Comparison of ENCODE assay signal across 8 cellular contexts in genomic region chr19:43525836-43526771, GRCh38. TPM values are rescaled to one million over a fixed set of nuclear protein-coding genes. Genes with fewer than 3 reads are reported as not detected.
DNase-seq lines count a peak whose midpoint lies in the region; ATAC-seq, FAIRE-seq and TF ChIP-seq lines count a peak whose summit lies in the region.

No MANE protein-coding gene starts in this region.

- RAD21 ChIA-PET in GM12878 (lab: Charles Lee; ENCODE audit: unreplicated experiment) = interaction anchor here (1.0 to 3.5 kb wide), 3 partner anchors 10 to 79 kb away, joined by 3 to 29 read pairs (median 23); partner anchors contain the start of genes IRGQ and ZNF576

- WGBS in GM12878 (ENCODE audit: insufficient coverage, insufficient replicate concordance, low lambda C conversion rate, missing lambda C conversion rate) = 3% methylated on average over 25 of the region's 26 CpGs

- no peaks in the 10 kb centered on the region for H3K27me3 ChIP-seq in CD4-positive, alpha-beta T cell (ENCODE audit: control insufficient read depth, insufficient read depth, low read length)
- no peaks in the 10 kb centered on the region for H3K27me3 ChIP-seq in Loucy (ENCODE audit: insufficient read depth, low read length, poor library complexity, severe bottlenecking)
- no peaks in the 10 kb centered on the region for H3K27me3 ChIP-seq in GM12878 (replicated peaks in 1 of 2; ENCODE audit: control insufficient read depth in 2 of 2, insufficient read depth in 2 of 2, low read length in 1 of 2)
- H3K27me3 ChIP-seq in kidney epithelial cell (ENCODE audit: control insufficient read depth, insufficient read depth, low read length) = no peaks in the 10 kb centered on the region

- H3K4me3 Mint-ChIP-seq in CD4-positive, alpha-beta T cell = peak overlapping the region; percentile 77

- H3K4me1 ChIP-seq in Loucy (ENCODE audit: insufficient read depth, low read length, poor library complexity, severe bottlenecking) (peaks cover 6% of the 10 kb centered on the region), GM12878 (ENCODE audit: control insufficient read depth, insufficient read depth, low read length) (peaks cover 3% of the 10 kb centered on the region; the same call in 1 of the 2 replicates)

- CTCF ChIA-PET in CD4-positive, alpha-beta T cell (lab: Charles Lee) = interaction anchor here (1.5 to 3.1 kb wide), 4 partner anchors 9 to 79 kb away, joined by 3 to 23 read pairs (median 13); partner anchors contain the start of genes IRGQ and ZNF576
- CTCF ChIA-PET in GM12878 (lab: Yijun Ruan, JAX) = interaction anchor here (0.6 to 9.3 kb wide), 7 partner anchors 11 to 80 kb away, joined by 3 to 393 read pairs (median 5); partner anchors contain the start of genes IRGQ, PHLDB3 and ZNF576

- no peak for TF ChIP-seq CTCF in CD4-positive, alpha-beta T cell (IDR thresholded peaks at IDR 0.05)
- TF ChIP-seq CTCF in Loucy (conservative IDR thresholded peaks at IDR 0.05; ENCODE audit: low read length) = no peak
- TF ChIP-seq CTCF in GM12878 (IDR thresholded peaks at IDR 0.05 in 2 of 3, conservative IDR thresholded peaks at IDR 0.05 in 1 of 3; ENCODE audit: control insufficient read depth in 2 of 3, extremely low read depth in 1 of 3, insufficient read depth in 1 of 3, low read depth in 3 of 3, low read length in 3 of 3) = no peak
- no peak for TF ChIP-seq CTCF in kidney epithelial cell (IDR thresholded peaks at IDR 0.05; ENCODE audit: insufficient read depth, low read length, poor library complexity, severe bottlenecking)
- no peak for TF ChIP-seq CTCF in GM20000 (IDR thresholded peaks at IDR 0.05; ENCODE audit: extremely low read depth, missing control alignments)

- no peaks in the 10 kb centered on the region for H3K9me3 ChIP-seq in CD4-positive, alpha-beta T cell (ENCODE audit: control insufficient read depth, low read length)
- no peaks in the 10 kb centered on the region for H3K9me3 ChIP-seq in Loucy (ENCODE audit: insufficient read depth, low read depth, low read length)
- no peaks in the 10 kb centered on the region for H3K9me3 ChIP-seq in GM12878 (replicated peaks; ENCODE audit: control insufficient read depth, insufficient read depth, low read length)

- no peaks in the 10 kb centered on the region for H3K27me3 Mint-ChIP-seq in CD4-positive, alpha-beta T cell

- intact Hi-C loops in CD4-positive, alpha-beta T cell (cut with DNase I, micrococcal nuclease) = loop anchor here (2.0 to 5.0 kb wide), 2 partner anchors 36 to 71 kb away; partner anchors contain the start of genes IRGQ (in 1 of the 2) and ZNF576 (in 1 of the 2)
- intact Hi-C loops in GM12878 (cut with micrococcal nuclease; ENCODE audit: unreplicated experiment) = no loop called here

- SMC1A ChIA-PET in GM12878 (lab: Charles Lee; ENCODE audit: uncharacterized antibody, unreplicated experiment) = interaction anchor here (0.8 to 3.4 kb wide), 8 partner anchors 10 to 253 kb away, joined by 3 to 22 read pairs (median 6); partner anchors contain the start of genes IRGQ, PHLDB3 and ZNF576

- BruUV-seq in GM12878 (replicated peaks; lab: Mats Ljungman, UMichigan) = TSS peak; percentile 51

- TF ChIP-seq EP300 in GM12878 (IDR thresholded peaks at IDR 0.05; ENCODE audit: borderline replicate concordance in 1 of 2, control insufficient read depth in 1 of 2, low read depth in 2 of 2, low read length in 2 of 2) = no peak

- H3K4me1 Mint-ChIP-seq in CD4-positive, alpha-beta T cell (ENCODE audit: low read depth) = peaks cover 28% of the 10 kb centered on the region

- peaks cover 14% of the 10 kb centered on the region for H4K20me1 ChIP-seq in Loucy (ENCODE audit: insufficient read depth, low read length, poor library complexity, severe bottlenecking)
- no peaks in the 10 kb centered on the region for H4K20me1 ChIP-seq in GM12878 (ENCODE audit: control insufficient read depth, insufficient read depth)

- in situ Hi-C loops in GM12878 (cut with MboI) = no loop called here

- H3K4me3 ChIP-seq in Loucy (ENCODE audit: low read length, poor library complexity, severe bottlenecking) (peak overlapping the region; percentile 91), GM12878 (peak overlapping the region; percentile 91), kidney epithelial cell (ENCODE audit: low read depth, low read length) (peak overlapping the region; percentile 91)

- H3K36me3 ChIP-seq in Loucy (ENCODE audit: insufficient read depth, low read length) (no peaks in the 10 kb centered on the region), GM12878 (ENCODE audit: control insufficient read depth in 2 of 2, insufficient read depth in 2 of 2, low read length in 1 of 2) (no peaks in the 10 kb centered on the region), kidney epithelial cell (ENCODE audit: control insufficient read depth, insufficient read depth, low read length) (no peaks in the 10 kb centered on the region)

- H3K4me2 ChIP-seq in Loucy (ENCODE audit: low read depth, low read length, poor library complexity, severe bottlenecking) (peak overlapping the region; percentile 86), GM12878 (ENCODE audit: control insufficient read depth, insufficient read depth) (peak overlapping the region; percentile 85)

- H3K27ac ChIP-seq in CD4-positive, alpha-beta T cell (ENCODE audit: low read depth, low read length) = peak overlapping the region; percentile 66
- peak overlapping the region; percentile 65 for H3K27ac ChIP-seq in GM12878 (ENCODE audit: control insufficient read depth, insufficient read depth)

- H3K9me2 ChIP-seq in Loucy (replicated peaks; ENCODE audit: low read depth, low read length) = no peaks in the 10 kb centered on the region

- TF ChIP-seq RAD21 in GM12878 (IDR thresholded peaks at IDR 0.05; ENCODE audit: insufficient read depth, low read depth, low read length) = no peak

- H3K9me3 Mint-ChIP-seq in CD4-positive, alpha-beta T cell = no peaks in the 10 kb centered on the region

- peak overlapping the region; percentile 87 for H3K9ac ChIP-seq in Loucy (ENCODE audit: low read depth, low read length, poor library complexity, severe bottlenecking)
- peak overlapping the region; percentile 55 for H3K9ac ChIP-seq in GM12878 (ENCODE audit: control insufficient read depth, insufficient read depth, low read length)

- POLR2A ChIA-PET in CD4-positive, alpha-beta T cell (lab: Charles Lee) = interaction anchor here (1.2 to 3.0 kb wide), 7 partner anchors 7 to 87 kb away, joined by 4 to 21 read pairs (median 7); partner anchors contain the start of genes IRGQ, PHLDB3, ZNF575 and ZNF576
- POLR2A ChIA-PET in GM12878 (lab: Charles Lee) = interaction anchor here (1.4 to 2.9 kb wide), 5 partner anchors 10 to 142 kb away, joined by 5 to 13 read pairs (median 5); partner anchors contain the start of genes IRGQ, XRCC1 and ZNF576

- no peak for FAIRE-seq in GM12878 (lab: Jason Lieb, UNC)

- peak in 3 of 10 experiments; percentile 15 to 43 (median 27) for DNase-seq in CD4-positive, alpha-beta T cell
- no peak for DNase-seq in GM12878 (ENCODE audit: low read depth, low spot score)
- no peak for DNase-seq in kidney epithelial cell (ENCODE audit: low read depth)
- peak; percentile 36 for DNase-seq in stimulated activated CD4-positive, alpha-beta T cell treated with anti-CD3 and anti-CD28 coated beads, Interleukin-4, amount 100 ng/mL, for 1 hour
- no peak for DNase-seq in NCI-H146 treated with DMSO at 0.1 percent for 48 hours (lab: John Stamatoyannopoulos, UW; ENCODE audit: unreplicated experiment)
- no peak for DNase-seq in GM20000 (ENCODE audit: low spot score)

- H3K36me3 Mint-ChIP-seq in CD4-positive, alpha-beta T cell (ENCODE audit: low read depth) = peaks cover 4% of the 10 kb centered on the region

- peak overlapping the region; percentile 76 for H3K27ac Mint-ChIP-seq in CD4-positive, alpha-beta T cell

- no peak for TF ChIP-seq POLR2A in GM12878 (IDR thresholded peaks at IDR 0.05; ENCODE audit: low read depth, low read length)

- peak; percentile 34 for ATAC-seq in CD4-positive, alpha-beta T cell (ENCODE audit: poor library complexity)
- ATAC-seq in GM12878 (peak; percentile 50), HG02798 (IDR thresholded peaks at IDR 0.05; ENCODE audit: poor library complexity, unreplicated experiment) (no peak)

- H3K79me2 ChIP-seq in Loucy (ENCODE audit: insufficient read depth, low read length) = peaks cover 37% of the 10 kb centered on the region
- peaks cover 12% of the 10 kb centered on the region for H3K79me2 ChIP-seq in GM12878 (ENCODE audit: control insufficient read depth, insufficient read depth, low read length)

- no peaks in the 10 kb centered on the region for H3F3A ChIP-seq in Loucy (ENCODE audit: low read depth)

- no peak overlapping the region for H2AFZ ChIP-seq in Loucy (ENCODE audit: low read length)
- H2AFZ ChIP-seq in GM12878 (ENCODE audit: control insufficient read depth, low read depth, low read length) = peak overlapping the region; percentile 76

RNA-seq across cellular contexts. Expression of gene ETHE1, which starts 0.9 kb away (rescaled TPM):
- total RNA-seq in CD4-positive, alpha-beta T cell = 10 to 100 TPM; 20.2 to 21.7 TPM
- total RNA-seq in GM12878 (2013; cell fraction: nucleolus; rRNA removed) = 23.8 and 26.5 TPM in 2 replicates
- 102 and 103 TPM in 2 replicates for total RNA-seq in GM12878 (2014; rRNA removed)
- 39.6 and 45.0 TPM in 2 replicates for total RNA-seq in GM12878 (2014; rRNA removed; fragmentation: Illumina TruSeq; extraction: Trizol)
- total RNA-seq in GM12878 (2021) = 59.8 and 67.4 TPM in 2 replicates
- polyA plus RNA-seq in GM12878 (2011; ENCODE audit: low read depth) = 25.7 TPM
- polyA plus RNA-seq in GM12878 (2011; rRNA removed) = 98.4 and 155 TPM in 2 replicates
- 227 and 251 TPM in 2 replicates for polyA plus RNA-seq in GM12878 (2011; cell fraction: cytosol; rRNA removed)
- polyA plus RNA-seq in GM12878 (2011; cell fraction: nucleus; rRNA removed) = 190 and 327 TPM in 2 replicates
- 62.8 and 80.9 TPM in 2 replicates for polyA plus RNA-seq in GM12878 (2012)
- 46.4 and 53.8 TPM in 2 replicates for polyA plus RNA-seq in GM12878 (2014; fragmentation: Illumina TruSeq; extraction: Trizol)
- polyA plus RNA-seq in GM12878 (2014; fragmentation: Nextera tagmentation; extraction: Ambion mirVana) = 10 to 100 TPM; 22.1 to 40.7 TPM
- polyA plus RNA-seq in GM12878 (2014; rRNA removed) = 118 and 134 TPM in 2 replicates
- polyA plus RNA-seq in GM12878 (2016; fragmentation: Nextera tagmentation; extraction: Ambion mirVana) = 10 to 100 TPM; 50.0 to 51.5 TPM
- polyA minus RNA-seq in GM12878 (2011; rRNA and poly(A)+ RNA removed) = 158 and 168 TPM in 2 replicates
- 33.6 and 51.7 TPM in 2 replicates for polyA minus RNA-seq in GM12878 (2011; cell fraction: cytosol; rRNA and poly(A)+ RNA removed)
- polyA minus RNA-seq in GM12878 (2011; cell fraction: nucleus; rRNA and poly(A)+ RNA removed) = 44.9 and 61.4 TPM in 2 replicates
- total RNA-seq in kidney epithelial cell = 77.8 and 80.4 TPM in 2 replicates

RNA-seq across cellular contexts. Expression of gene ZNF575, which starts 6.9 kb away (rescaled TPM):
- 1 to 10 TPM; 2.6 to 2.7 TPM for total RNA-seq in CD4-positive, alpha-beta T cell
- 0.27 and 0.61 TPM in 2 replicates for total RNA-seq in GM12878 (2013; cell fraction: nucleolus; rRNA removed)
- total RNA-seq in GM12878 (2014; rRNA removed) (0.44 and 0.96 TPM in 2 replicates), GM12878 (2014; rRNA removed; fragmentation: Illumina TruSeq; extraction: Trizol) (0.23 and 0.36 TPM in 2 replicates), GM12878 (2021) (1.2 and 2.2 TPM in 2 replicates), kidney epithelial cell (not detected in 2 replicates)
- 0.28 TPM for polyA plus RNA-seq in GM12878 (2011; ENCODE audit: low read depth)
- polyA plus RNA-seq in GM12878 (2011; rRNA removed) (0.10 and 0.18 TPM in 2 replicates), GM12878 (2014; fragmentation: Illumina TruSeq; extraction: Trizol) (0.10 and 0.54 TPM in 2 replicates), GM12878 (2014; fragmentation: Nextera tagmentation; extraction: Ambion mirVana) (under 1 TPM; 0.23 to 0.35 TPM), GM12878 (2014; rRNA removed) (1.3 and 1.4 TPM in 2 replicates), GM12878 (2016; fragmentation: Nextera tagmentation; extraction: Ambion mirVana) (1 to 10 TPM; 1.6 to 2.8 TPM)
- polyA plus RNA-seq in GM12878 (2011; cell fraction: cytosol; rRNA removed) = 0.37 and 0.45 TPM in 2 replicates
- 1.3 and 1.4 TPM in 2 replicates for polyA plus RNA-seq in GM12878 (2011; cell fraction: nucleus; rRNA removed)
- polyA plus RNA-seq in GM12878 (2012) = 2.1 and 2.8 TPM in 2 replicates
- 0.22 and 0.57 TPM in 2 replicates for polyA minus RNA-seq in GM12878 (2011; rRNA and poly(A)+ RNA removed)
- 0.94 and 1.7 TPM in 2 replicates for polyA minus RNA-seq in GM12878 (2011; cell fraction: cytosol; rRNA and poly(A)+ RNA removed)
- 1.2 and 1.9 TPM in 2 replicates for polyA minus RNA-seq in GM12878 (2011; cell fraction: nucleus; rRNA and poly(A)+ RNA removed)

RNA-seq across cellular contexts. Expression of gene PHLDB3, which starts 21.6 kb away (rescaled TPM):
- 10 to 100 TPM; 75.1 to 77.4 TPM for total RNA-seq in CD4-positive, alpha-beta T cell
- total RNA-seq in GM12878 (2013; cell fraction: nucleolus; rRNA removed) = 20.4 and 22.4 TPM in 2 replicates
- total RNA-seq in GM12878 (2014; rRNA removed) (12.8 and 13.0 TPM in 2 replicates), GM12878 (2014; rRNA removed; fragmentation: Illumina TruSeq; extraction: Trizol) (2.4 and 3.6 TPM in 2 replicates), GM12878 (2021) (9.1 and 11.0 TPM in 2 replicates), kidney epithelial cell (15.8 and 23.0 TPM in 2 replicates)
- polyA plus RNA-seq in GM12878 (2011; ENCODE audit: low read depth) = 1.7 TPM
- polyA plus RNA-seq in GM12878 (2011; rRNA removed) (2.6 and 4.3 TPM in 2 replicates), GM12878 (2014; fragmentation: Illumina TruSeq; extraction: Trizol) (0.14 and 1.1 TPM in 2 replicates), GM12878 (2014; fragmentation: Nextera tagmentation; extraction: Ambion mirVana) (under 1 TPM; 0.13 to 0.16 TPM), GM12878 (2014; rRNA removed) (7.9 and 13.4 TPM in 2 replicates), GM12878 (2016; fragmentation: Nextera tagmentation; extraction: Ambion mirVana) (10 to 100 TPM in 1 of 2 experiments, 1 to 10 TPM in 1; 6.8 to 11.6 TPM)
- polyA plus RNA-seq in GM12878 (2011; cell fraction: cytosol; rRNA removed) = 4.6 and 7.6 TPM in 2 replicates
- 12.1 and 14.7 TPM in 2 replicates for polyA plus RNA-seq in GM12878 (2011; cell fraction: nucleus; rRNA removed)
- polyA plus RNA-seq in GM12878 (2012) = 7.5 and 9.2 TPM in 2 replicates
- 2.3 and 6.9 TPM in 2 replicates for polyA minus RNA-seq in GM12878 (2011; rRNA and poly(A)+ RNA removed)
- 2.8 and 3.5 TPM in 2 replicates for polyA minus RNA-seq in GM12878 (2011; cell fraction: cytosol; rRNA and poly(A)+ RNA removed)
- 8.0 and 10.7 TPM in 2 replicates for polyA minus RNA-seq in GM12878 (2011; cell fraction: nucleus; rRNA and poly(A)+ RNA removed)

RNA-seq across cellular contexts. Expression of gene XRCC1, which starts 49.2 kb away (rescaled TPM):
- 10 to 100 TPM; 25.1 to 26.2 TPM for total RNA-seq in CD4-positive, alpha-beta T cell
- total RNA-seq in GM12878 (2013; cell fraction: nucleolus; rRNA removed) = 22.9 and 26.0 TPM in 2 replicates
- total RNA-seq in GM12878 (2014; rRNA removed) = 39.3 and 40.1 TPM in 2 replicates
- 23.6 and 27.0 TPM in 2 replicates for total RNA-seq in GM12878 (2014; rRNA removed; fragmentation: Illumina TruSeq; extraction: Trizol)
- total RNA-seq in GM12878 (2021) = 30.0 and 34.8 TPM in 2 replicates
- 11.9 TPM for polyA plus RNA-seq in GM12878 (2011; ENCODE audit: low read depth)
- polyA plus RNA-seq in GM12878 (2011; rRNA removed) = 14.0 and 26.8 TPM in 2 replicates
- 37.5 and 45.0 TPM in 2 replicates for polyA plus RNA-seq in GM12878 (2011; cell fraction: cytosol; rRNA removed)
- 28.0 and 40.7 TPM in 2 replicates for polyA plus RNA-seq in GM12878 (2011; cell fraction: nucleus; rRNA removed)
- polyA plus RNA-seq in GM12878 (2012) = 28.6 and 29.5 TPM in 2 replicates
- polyA plus RNA-seq in GM12878 (2014; fragmentation: Illumina TruSeq; extraction: Trizol) = 16.7 and 32.6 TPM in 2 replicates
- polyA plus RNA-seq in GM12878 (2014; fragmentation: Nextera tagmentation; extraction: Ambion mirVana) = 1 to 10 TPM; 2.0 to 7.5 TPM
- 43.6 and 55.0 TPM in 2 replicates for polyA plus RNA-seq in GM12878 (2014; rRNA removed)
- polyA plus RNA-seq in GM12878 (2016; fragmentation: Nextera tagmentation; extraction: Ambion mirVana) = 10 to 100 TPM; 46.9 to 51.1 TPM
- 24.8 and 45.7 TPM in 2 replicates for polyA minus RNA-seq in GM12878 (2011; rRNA and poly(A)+ RNA removed)
- 20.3 and 26.1 TPM in 2 replicates for polyA minus RNA-seq in GM12878 (2011; cell fraction: cytosol; rRNA and poly(A)+ RNA removed)
- polyA minus RNA-seq in GM12878 (2011; cell fraction: nucleus; rRNA and poly(A)+ RNA removed) = 18.6 and 30.2 TPM in 2 replicates
- total RNA-seq in kidney epithelial cell = 32.9 and 38.1 TPM in 2 replicates

RNA-seq across cellular contexts. Expression of gene PINLYP, which starts 49.5 kb away (rescaled TPM):
- not detected for total RNA-seq in CD4-positive, alpha-beta T cell
- 0.54 and 1.9 TPM in 2 replicates for total RNA-seq in GM12878 (2013; cell fraction: nucleolus; rRNA removed)
- total RNA-seq in GM12878 (2014; rRNA removed) (5.0 and 10.1 TPM in 2 replicates), GM12878 (2014; rRNA removed; fragmentation: Illumina TruSeq; extraction: Trizol) (5.9 and 6.3 TPM in 2 replicates), GM12878 (2021) (6.4 and 6.9 TPM in 2 replicates), kidney epithelial cell (3.1 and 5.8 TPM in 2 replicates)
- polyA plus RNA-seq in GM12878 (2011; ENCODE audit: low read depth) = 20.1 TPM
- polyA plus RNA-seq in GM12878 (2011; rRNA removed) (0.65 and 1.0 TPM in 2 replicates), GM12878 (2014; fragmentation: Illumina TruSeq; extraction: Trizol) (12.8 and 13.7 TPM in 2 replicates), GM12878 (2014; fragmentation: Nextera tagmentation; extraction: Ambion mirVana) (10 to 100 TPM; 23.0 to 26.9 TPM), GM12878 (2014; rRNA removed) (12.2 and 12.7 TPM in 2 replicates), GM12878 (2016; fragmentation: Nextera tagmentation; extraction: Ambion mirVana) (10 to 100 TPM; 10.6 to 12.4 TPM)
- 1.3 and 1.4 TPM in 2 replicates for polyA plus RNA-seq in GM12878 (2011; cell fraction: cytosol; rRNA removed)
- 1.9 and 2.7 TPM in 2 replicates for polyA plus RNA-seq in GM12878 (2011; cell fraction: nucleus; rRNA removed)
- polyA plus RNA-seq in GM12878 (2012) = 10.7 and 10.8 TPM in 2 replicates
- 0.31 and 0.59 TPM in 2 replicates for polyA minus RNA-seq in GM12878 (2011; rRNA and poly(A)+ RNA removed)
- polyA minus RNA-seq in GM12878 (2011; cell fraction: cytosol; rRNA and poly(A)+ RNA removed) = not detected in 2 replicates
- polyA minus RNA-seq in GM12878 (2011; cell fraction: nucleus; rRNA and poly(A)+ RNA removed) = not detected in 2 replicates
